In genomic region chr7:120180221-120180620, GRCh38 we compare ENCODE assay signal across 1 cellular context.
TF ChIP-seq lines count a peak whose summit lies in the region.

No MANE protein-coding gene starts in this region.

TF ChIP-seq in K562, 482 proteins besides CTCF, POLR2A, EP300 and RAD21 (continued from another document):
- TF ChIP-seq ZNF407 (IDR thresholded peaks at IDR 0.05; ENCODE audit: low read depth): no peak
